In genomic region chr11:103662880-103663279, GRCh38 we compare ENCODE assay signal across 10 cellular contexts.
DNase-seq lines count a peak whose midpoint lies in the region; ATAC-seq and TF ChIP-seq lines count a peak whose summit lies in the region.
"Had no signal": no experiment of that assay in that cellular context is flagged by ENCODE, and none has a peak within 500 bp of the region (broad histone marks: within the 10 kb centered on the region; RNA-seq: fewer than 3 reads in every experiment).

No MANE protein-coding gene starts in this region.

- no peaks in the 10 kb centered on the region for H3K79me2 ChIP-seq in OCI-LY3 (ENCODE audit: low read length)

- no peaks in the 10 kb centered on the region for H3K9me3 ChIP-seq in OCI-LY3 (ENCODE audit: insufficient read depth, low read length)

- H3K9ac ChIP-seq in OCI-LY3 (ENCODE audit: low read length) = no peak overlapping the region

- peak overlapping the region; percentile 19; the same call in 1 of the 2 replicates for H3K4me3 ChIP-seq in OCI-LY3 (ENCODE audit: low read length)

- ATAC-seq in HG03520 (IDR thresholded peaks at IDR 0.05; ENCODE audit: unreplicated experiment) (peak; percentile 57), Right ventricle myocardium superior (ENCODE audit: poor library complexity) (no peak), HG03025 (IDR thresholded peaks at IDR 0.05; ENCODE audit: low FRiP score, unreplicated experiment) (no peak)

- H3K27ac ChIP-seq in OCI-LY3 (ENCODE audit: low read length) = no peak overlapping the region

- H2AFZ ChIP-seq in OCI-LY3 (ENCODE audit: low read depth, low read length) = peak overlapping the region; percentile 43; the same call in 1 of the 2 replicates

- no peaks in the 10 kb centered on the region for H3K36me3 ChIP-seq in OCI-LY3 (replicated peaks; ENCODE audit: low read depth, low read length)

- intact Hi-C loops in Right ventricle myocardium superior (cut with DNase I) = no loop called here

- H3K4me2 ChIP-seq in OCI-LY3 (ENCODE audit: low read length) = peak overlapping the region; percentile 61

- no peaks in the 10 kb centered on the region for H3K27me3 ChIP-seq in OCI-LY3 (ENCODE audit: low read depth, low read length)

- H4K20me1 ChIP-seq in OCI-LY3 (ENCODE audit: insufficient read depth, low read length) = no peaks in the 10 kb centered on the region

- no peak for TF ChIP-seq CTCF in OCI-LY3 (IDR thresholded peaks at IDR 0.05; ENCODE audit: low read depth, low read length)

- DNase-seq in EH (ENCODE audit: low read depth) (peak; percentile 16), globus pallidus (ENCODE audit: low spot score) (peak; percentile 4), islet precursor cell (no peak), Right ventricle myocardium superior (no peak)
- no peak for DNase-seq in activated naive CD4-positive, alpha-beta T cell treated with Interleukin-2 at 50 U/mL for 16 hours
- DNase-seq: activated naive CD4-positive, alpha-beta T cell treated with anti-CD3 and anti-CD28 coated beads, Interleukin-2, amount 50 U/mL, for 16 hours; NCI-H2171 treated with DMSO at 0.1 percent for 48 hours had no signal

- H3K4me1 ChIP-seq in OCI-LY3 (ENCODE audit: low read length) = peaks cover 12% of the 10 kb centered on the region

Comparison
In these comparisons a context has a peak if more than half of its experiments do, and no peak if none do; other contexts are left out.
1. DNase-seq: peak in EH (single experiment) and globus pallidus (single experiment); none in islet precursor cell (single experiment), Right ventricle myocardium superior (single experiment) and activated naive CD4-positive, alpha-beta T cell treated with Interleukin-2 at 50 U/mL for 16 hours (single experiment).